In the genomic region with DNA sequence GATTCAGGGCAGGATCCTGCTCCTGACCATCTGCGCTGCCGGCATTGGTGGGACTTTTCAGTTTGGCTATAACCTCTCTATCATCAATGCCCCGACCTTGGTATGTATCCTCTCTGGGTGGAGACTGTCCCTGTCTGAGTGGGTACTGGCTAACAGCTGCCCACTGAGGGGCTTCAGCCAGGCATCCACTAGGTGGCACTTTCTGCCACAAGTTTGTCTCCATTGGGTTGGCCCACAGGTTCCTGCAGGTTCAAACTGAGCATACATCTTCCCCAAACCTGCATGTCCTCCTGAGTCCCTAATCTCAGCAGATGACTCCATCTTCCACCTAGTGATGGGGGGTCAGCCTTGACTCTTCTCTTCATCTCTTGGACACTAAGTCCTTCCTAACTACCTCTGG, we compare ENCODE assay signal across 8 cellular contexts. TPM values are rescaled to one million over a fixed set of nuclear protein-coding genes. Genes with fewer than 3 reads are reported as not detected.
DNase-seq lines count a peak whose midpoint lies in the region; ATAC-seq and TF ChIP-seq lines count a peak whose summit lies in the region.

No MANE protein-coding gene starts in this region.

- no peaks in the 10 kb centered on the region for H4K20me1 ChIP-seq in Karpas-422 (ENCODE audit: insufficient read depth, low read depth, low read length)

- no peak overlapping the region for H3K27ac Mint-ChIP-seq in activated T-cell treated with anti-CD3 and anti-CD28 coated beads, Interleukin-2, amount 50 U/mL, for 72 hours

- no peak for TF ChIP-seq POLR2A in erythroblast (IDR thresholded peaks at IDR 0.05; ENCODE audit: low read length)
- TF ChIP-seq POLR2A in spleen (IDR thresholded peaks at IDR 0.05) = no peak

- no peak overlapping the region for H2AFZ ChIP-seq in Karpas-422 (ENCODE audit: low read length)

- peaks cover 12% of the 10 kb centered on the region for H3K79me2 ChIP-seq in Karpas-422 (ENCODE audit: low read length)

- no peaks in the 10 kb centered on the region for H3K36me3 ChIP-seq in Karpas-422 (ENCODE audit: insufficient read depth, low read length)
- H3K36me3 ChIP-seq in spleen = peaks cover 0 to 18% (median 0%) of the 10 kb centered on the region in 6 donors

- no peak overlapping the region for H3K4me3 ChIP-seq in Karpas-422 (ENCODE audit: low read length)
- H3K4me3 ChIP-seq in spleen = no peak overlapping the region

- no peaks in the 10 kb centered on the region for H3K9me3 Mint-ChIP-seq in activated T-cell treated with anti-CD3 and anti-CD28 coated beads, Interleukin-2, amount 50 U/mL, for 72 hours

- H3K27ac ChIP-seq in Karpas-422 (ENCODE audit: low read length) = no peak overlapping the region
- no peak overlapping the region for H3K27ac ChIP-seq in spleen

- H3K27me3 ChIP-seq in Karpas-422 (ENCODE audit: low read length) = no peaks in the 10 kb centered on the region
- H3K27me3 ChIP-seq in spleen (replicated peaks in 1 of 7) = no peaks in the 10 kb centered on the region

- no peaks in the 10 kb centered on the region for H3K9me3 ChIP-seq in Karpas-422 (ENCODE audit: low read length)
- H3K9me3 ChIP-seq in spleen = no peaks in the 10 kb centered on the region

- 73 to 94% (median 76%) methylated on average over 3 of the region's 3 CpGs for WGBS in spleen, 5 donors

- H3K4me3 Mint-ChIP-seq in activated T-cell treated with anti-CD3 and anti-CD28 coated beads, Interleukin-2, amount 50 U/mL, for 72 hours = no peak overlapping the region

- no peaks in the 10 kb centered on the region for H3K36me3 Mint-ChIP-seq in activated T-cell treated with anti-CD3 and anti-CD28 coated beads, Interleukin-2, amount 50 U/mL, for 72 hours (ENCODE audit: insufficient read depth in 2 of 2)

- intact Hi-C loops in spleen (cut with DNase I; ENCODE audit: low total_unique reads) = no loop called here

- TF ChIP-seq CTCF in spleen (IDR thresholded peaks at IDR 0.05 in 8 of 11, conservative IDR thresholded peaks at IDR 0.05 in 3 of 11) = peak in 9 of 11 experiments; percentile 26 to 69 (median 49)

- H3K9me2 ChIP-seq in Karpas-422 (replicated peaks; ENCODE audit: insufficient read depth, low read length) = no peaks in the 10 kb centered on the region

- peaks cover 16% of the 10 kb centered on the region for H3K4me1 Mint-ChIP-seq in activated T-cell treated with anti-CD3 and anti-CD28 coated beads, Interleukin-2, amount 50 U/mL, for 72 hours (ENCODE audit: low read depth)

- ATAC-seq in activated T-cell treated with anti-CD3 and anti-CD28 coated beads, Interleukin-2, amount 50 U/mL, for 72 hours (replicated peaks in 1 of 2) = no peak
- ATAC-seq in HG02970 (IDR thresholded peaks at IDR 0.05; ENCODE audit: low FRiP score, unreplicated experiment) (no peak), GM19467 (IDR thresholded peaks at IDR 0.05; ENCODE audit: unreplicated experiment) (no peak)

- H3K9ac ChIP-seq in Karpas-422 (ENCODE audit: low read length) = no peak overlapping the region

- peak; percentile 58 to 62 for DNase-seq in activated T-cell treated with anti-CD3 and anti-CD28 coated beads, Interleukin-2, amount 50 U/mL, for 72 hours
- no peak for DNase-seq in activated T-cell treated with anti-CD3 and anti-CD28 coated beads for 4 hours
- DNase-seq in Karpas-422 = peak; percentile 86
- peak; percentile 17 for DNase-seq in SHP77 treated with DMSO at 0.1 percent for 48 hours (lab: John Stamatoyannopoulos, UW)
- DNase-seq in erythroblast (lab: John Stamatoyannopoulos, UW) = peak; percentile 55 to 58
- DNase-seq in spleen = peak; percentile 69

- H3K4me2 ChIP-seq in Karpas-422 (ENCODE audit: low read depth, low read length, poor library complexity, severe bottlenecking) = no peak overlapping the region

- H3K27me3 Mint-ChIP-seq in activated T-cell treated with anti-CD3 and anti-CD28 coated beads, Interleukin-2, amount 50 U/mL, for 72 hours (ENCODE audit: low read depth) = no peaks in the 10 kb centered on the region

- H3K4me1 ChIP-seq in Karpas-422 (ENCODE audit: low read length) (peaks cover 11% of the 10 kb centered on the region), spleen (peaks cover 0 to 23% (median 17%) of the 10 kb centered on the region in 6 donors)

RNA-seq across cellular contexts. Expression of a gene that starts 4.4 kb away (rescaled TPM):
- 10 to 100 TPM in 1 of 2 donors, 1 to 10 TPM in 1; 10.0 to 11.1 TPM for total RNA-seq in activated T-cell treated with anti-CD3 and anti-CD28 coated beads, Interleukin-2, amount 50 U/mL, for 72 hours
- total RNA-seq in Karpas-422 (2014; rRNA removed; shearing (Covaris generic); ENCODE audit: low replicate concordance) = 30.3 and 45.6 TPM in 2 replicates
- total RNA-seq in spleen = 10 to 100 TPM; 12.0 to 21.7 (median 16.9) TPM
- polyA plus RNA-seq in spleen = 10 to 100 TPM; 15.6 to 23.5 (median 16.2) TPM

RNA-seq across cellular contexts. Expression of a gene that starts 23.3 kb away (rescaled TPM):
- 1 to 10 TPM; 2.6 to 5.2 TPM for total RNA-seq in activated T-cell treated with anti-CD3 and anti-CD28 coated beads, Interleukin-2, amount 50 U/mL, for 72 hours
- total RNA-seq in Karpas-422 (2014; rRNA removed; shearing (Covaris generic); ENCODE audit: low replicate concordance) = 16.3 and 21.7 TPM in 2 replicates
- total RNA-seq in spleen = 10 to 100 TPM; 10.2 to 62.8 (median 30.4) TPM
- polyA plus RNA-seq in spleen = 10 to 100 TPM; 16.1 to 18.8 (median 17.9) TPM

RNA-seq across cellular contexts. Expression of a gene that starts 32.1 kb away (rescaled TPM):
- 100 to 1,000 TPM; 350 to 469 TPM for total RNA-seq in activated T-cell treated with anti-CD3 and anti-CD28 coated beads, Interleukin-2, amount 50 U/mL, for 72 hours
- total RNA-seq in Karpas-422 (2014; rRNA removed; shearing (Covaris generic); ENCODE audit: low replicate concordance) = 1,081 and 1,189 TPM in 2 replicates
- total RNA-seq in spleen = 100 to 1,000 TPM; 168 to 346 (median 211) TPM
- 100 to 1,000 TPM; 421 to 580 (median 501) TPM for polyA plus RNA-seq in spleen
